In genomic region chr4:61533140-61533539, GRCh38 we compare ENCODE assay signal across 24 cellular contexts.
DNase-seq lines count a peak whose midpoint lies in the region; ATAC-seq and TF ChIP-seq lines count a peak whose summit lies in the region.
"Had no signal": no experiment of that assay in that cellular context is flagged by ENCODE, and none has a peak within 500 bp of the region (broad histone marks: within the 10 kb centered on the region; RNA-seq: fewer than 3 reads in every experiment).

No MANE protein-coding gene starts in this region.

- TF ChIP-seq POLR2A in esophagus squamous epithelium (IDR thresholded peaks at IDR 0.05): no peak

- H3K27me3 ChIP-seq in esophagus squamous epithelium: no peaks in the 10 kb centered on the region
- H3K27me3 ChIP-seq: BLaER1, gastroesophageal sphincter, ovary, suprapubic skin, uterus had no signal

- CTCF ChIA-PET in RWPE1 (lab: Yijun Ruan, JAX): interaction anchor here (0.7 kb wide), 1 partner anchor 8 kb away, joined by 4 read pairs; no protein-coding TSS in a partner anchor

- peaks cover 0 to 10% (median 0%) of the 10 kb centered on the region in 3 donors for H3K4me1 ChIP-seq in esophagus squamous epithelium
- H3K4me1 ChIP-seq: gastroesophageal sphincter, suprapubic skin, uterus had no signal

- no peaks in the 10 kb centered on the region for H3K36me3 ChIP-seq in esophagus squamous epithelium
- H3K36me3 ChIP-seq: BLaER1, gastroesophageal sphincter, ovary, suprapubic skin, uterus had no signal

- TF ChIP-seq CTCF in RWPE1 (conservative IDR thresholded peaks at IDR 0.05; ENCODE audit: low read depth): no peak
- no peak for TF ChIP-seq CTCF in epithelial cell of esophagus (IDR thresholded peaks at IDR 0.05; ENCODE audit: insufficient read depth, low read depth, low read length, missing control alignments)
- TF ChIP-seq CTCF in mesothelial cell of epicardium (IDR thresholded peaks at IDR 0.05; ENCODE audit: unreplicated experiment): no peak
- no peak for TF ChIP-seq CTCF in esophagus squamous epithelium (IDR thresholded peaks at IDR 0.05)
- TF ChIP-seq CTCF in omental fat pad (IDR thresholded peaks at IDR 0.05): no peak

- peaks cover 39% of the 10 kb centered on the region for H3K4me1 Mint-ChIP-seq in mesothelial cell of epicardium
- H3K4me1 Mint-ChIP-seq: activated B cell treated with CpG ODN at 0.5 μM for 24 hours; activated naive CD4-positive, alpha-beta T cell treated with anti-CD3 and anti-CD28 coated beads, Interleukin-2, amount 50 U/mL, for 24 hours; memory B cell; stimulated activated naive B cell treated with anti-CD40 and anti-IgM and Interleukin-4, amounts not matched to agents 10 μg/mL and 1 μg/mL and 100 μg/mL, for 72 hours had no signal

- 13 to 42% methylated on average over 1 of the region's 1 CpG for WGBS in esophagus squamous epithelium, 2 donors

- H3K36me3 Mint-ChIP-seq in mesothelial cell of epicardium: peaks cover 29% of the 10 kb centered on the region
- H3K36me3 Mint-ChIP-seq: activated naive CD4-positive, alpha-beta T cell treated with anti-CD3 and anti-CD28 coated beads, Interleukin-2, amount 50 U/mL, for 24 hours; memory B cell; stimulated activated naive B cell treated with anti-CD40 and anti-IgM and Interleukin-4, amounts not matched to agents 10 μg/mL and 1 μg/mL and 100 μg/mL, for 72 hours had no signal

- intact Hi-C loops in esophagus squamous epithelium (cut with DNase I): no loop called here

- POLR2A ChIA-PET in RWPE1 (lab: Yijun Ruan, JAX; ENCODE audit: low non-redundant PET): no interaction called here

- DNase-seq in ELR (ENCODE audit: low read depth) (peak; percentile 16), RWPE1 (ENCODE audit: low spot score) (peak; percentile 52), epithelial cell of esophagus (ENCODE audit: low read depth) (peak; percentile 94), mesothelial cell of epicardium (ENCODE audit: low spot score in 2 of 2, unreplicated experiment in 2 of 2) (no peak), esophagus squamous epithelium (lab: John Stamatoyannopoulos, UW) (no peak), NCI-H345 treated with DMSO at 0.1 percent for 48 hours (lab: John Stamatoyannopoulos, UW; ENCODE audit: unreplicated experiment) (no peak), omental fat pad (ENCODE audit: low spot score) (no peak)
- DNase-seq: activated B cell treated with CpG ODN at 0.5 μM for 24 hours; activated CD8-positive, alpha-beta memory T cell treated with anti-CD3 and anti-CD28 coated beads, Interleukin-2, amount 50 U/mL, for 4 hours; COR-L47; effector CD4-positive, alpha-beta T cell; Karpas-422; NCI-H1048; ovary; stimulated activated CD4-positive, alpha-beta T cell treated with anti-CD3 and anti-CD28 coated beads, Interleukin-4, amount 100 ng/mL, for 24 hours; stimulated activated naive B cell treated with anti-CD40 and anti-IgM and Interleukin-4, amounts not matched to agents 10 μg/mL and 1 μg/mL and 100 μg/mL, for 72 hours; T1000; uterus had no signal

- peak overlapping the region; percentile 70 for H3K27ac Mint-ChIP-seq in mesothelial cell of epicardium
- H3K27ac Mint-ChIP-seq: activated B cell treated with CpG ODN at 0.5 μM for 24 hours; activated naive CD4-positive, alpha-beta T cell treated with anti-CD3 and anti-CD28 coated beads, Interleukin-2, amount 50 U/mL, for 24 hours; memory B cell; stimulated activated naive B cell treated with anti-CD40 and anti-IgM and Interleukin-4, amounts not matched to agents 10 μg/mL and 1 μg/mL and 100 μg/mL, for 72 hours had no signal

- no peak overlapping the region for H3K4me3 Mint-ChIP-seq in mesothelial cell of epicardium
- H3K4me3 Mint-ChIP-seq: activated B cell treated with CpG ODN at 0.5 μM for 24 hours; activated naive CD4-positive, alpha-beta T cell treated with anti-CD3 and anti-CD28 coated beads, Interleukin-2, amount 50 U/mL, for 24 hours; memory B cell; stimulated activated naive B cell treated with anti-CD40 and anti-IgM and Interleukin-4, amounts not matched to agents 10 μg/mL and 1 μg/mL and 100 μg/mL, for 72 hours had no signal

- H3K9me3 ChIP-seq in esophagus squamous epithelium: no peaks in the 10 kb centered on the region
- H3K9me3 ChIP-seq: BLaER1, ovary, suprapubic skin, uterus had no signal

- H3K4me3 ChIP-seq in epithelial cell of esophagus (ENCODE audit: low read length) (no peak overlapping the region), esophagus squamous epithelium (no peak overlapping the region)
- H3K4me3 ChIP-seq: BLaER1, gastroesophageal sphincter, ovary, suprapubic skin, uterus had no signal

- H3K27me3 Mint-ChIP-seq in mesothelial cell of epicardium (ENCODE audit: low read depth): no peaks in the 10 kb centered on the region
- H3K27me3 Mint-ChIP-seq: activated B cell treated with CpG ODN at 0.5 μM for 24 hours; activated naive CD4-positive, alpha-beta T cell treated with anti-CD3 and anti-CD28 coated beads, Interleukin-2, amount 50 U/mL, for 24 hours; memory B cell; stimulated activated naive B cell treated with anti-CD40 and anti-IgM and Interleukin-4, amounts not matched to agents 10 μg/mL and 1 μg/mL and 100 μg/mL, for 72 hours had no signal

- peaks cover 40% of the 10 kb centered on the region for H3K9me3 Mint-ChIP-seq in mesothelial cell of epicardium

- H3K27ac ChIP-seq in RWPE1: no peak overlapping the region
- H3K27ac ChIP-seq in esophagus squamous epithelium: no peak overlapping the region
- H3K27ac ChIP-seq: BLaER1, gastroesophageal sphincter, ovary, uterus had no signal

- ATAC-seq in GM18498 (IDR thresholded peaks at IDR 0.05; ENCODE audit: unreplicated experiment): no peak
- ATAC-seq in omental fat pad (ENCODE audit: low FRiP score): no peak
- ATAC-seq: gastroesophageal sphincter; stimulated activated naive B cell treated with anti-CD40 and anti-IgM and Interleukin-4, amounts not matched to agents 10 μg/mL and 1 μg/mL and 100 μg/mL, for 72 hours had no signal

Comparison
In these comparisons a context has a peak if more than half of its experiments do, and no peak if none do; other contexts are left out.
1. DNase-seq: peak in ELR (single experiment), RWPE1 (single experiment) and epithelial cell of esophagus (single experiment); none in mesothelial cell of epicardium (0 of 2), esophagus squamous epithelium (single experiment), NCI-H345 treated with DMSO at 0.1 percent for 48 hours (single experiment) and omental fat pad (single experiment).